In the genomic region with DNA sequence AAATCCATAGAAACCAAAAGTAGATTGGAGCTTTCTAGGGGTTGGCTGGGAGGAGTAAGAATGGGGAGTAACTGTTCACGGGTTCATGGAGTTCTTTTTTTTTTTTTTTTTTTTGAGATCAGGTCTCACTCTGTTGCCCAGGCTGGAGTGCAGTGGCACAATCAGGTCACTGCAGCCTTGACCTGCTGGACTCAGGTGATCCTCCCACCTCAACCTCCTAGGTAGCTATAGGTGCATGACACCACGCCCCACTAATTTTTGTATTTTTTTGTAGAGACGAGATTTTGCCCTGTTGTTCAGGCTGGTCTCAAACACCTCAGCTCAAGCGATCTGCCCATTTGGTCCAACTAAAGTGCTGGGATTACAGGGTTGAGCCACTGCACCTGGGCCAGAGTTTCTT, we compare ENCODE assay signal across 11 cellular contexts. TPM values are rescaled to one million over a fixed set of nuclear protein-coding genes. Genes with fewer than 3 reads are reported as not detected.
DNase-seq lines count a peak whose midpoint lies in the region; ATAC-seq and TF ChIP-seq lines count a peak whose summit lies in the region.
"Had no signal": no experiment of that assay in that cellular context is flagged by ENCODE, and none has a peak within 500 bp of the region (broad histone marks: within the 10 kb centered on the region; RNA-seq: fewer than 3 reads in every experiment).

No MANE protein-coding gene starts in this region.

- intact Hi-C loops in PC-9 (cut with micrococcal nuclease; ENCODE audit: unreplicated experiment): no loop called here

- BruUV-seq in PC-9 (replicated peaks; lab: Mats Ljungman, UMichigan): no TSS peak

- H2AFZ ChIP-seq in PC-9: no peak overlapping the region

- CTCF ChIA-PET in PC-9 (lab: Charles Lee): interaction anchor here (0.7 kb wide), 1 partner anchor 80 kb away, joined by 19 read pairs; no protein-coding TSS in a partner anchor

- H3K4me2 ChIP-seq in PC-9: peak overlapping the region; percentile 91

- no peaks in the 10 kb centered on the region for H3K27me3 Mint-ChIP-seq in activated naive CD4-positive, alpha-beta T cell treated with anti-CD3 and anti-CD28 coated beads, Interleukin-2, amount 50 U/mL, for 24 hours
- peaks cover 6% of the 10 kb centered on the region for H3K27me3 Mint-ChIP-seq in endodermal cell (ENCODE audit: insufficient read depth)
- H3K27me3 Mint-ChIP-seq in stimulated activated naive B cell treated with anti-CD40 and anti-IgM and Interleukin-4, amounts not matched to agents 10 μg/mL and 1 μg/mL and 100 μg/mL, for 72 hours: no peaks in the 10 kb centered on the region

- no peak for DNase-seq in activated naive CD4-positive, alpha-beta T cell treated with Interleukin-2 at 50 U/mL for 16 hours
- no peak for DNase-seq in PC-9
- DNase-seq in endodermal cell: no peak
- DNase-seq in stimulated activated naive B cell treated with anti-CD40 and anti-IgM and Interleukin-4, amounts not matched to agents 10 μg/mL and 1 μg/mL and 100 μg/mL, for 72 hours: no peak
- no peak for DNase-seq in HPDE6-E6E7 (ENCODE audit: extremely low spot score)
- DNase-seq in epidermal melanocyte (ENCODE audit: insufficient read length, low spot score): no peak
- DNase-seq: AML-193; stimulated activated CD4-positive, alpha-beta T cell treated with anti-CD3 and anti-CD28 coated beads, Interleukin-2, amount 100 ng/mL, for 24 hours had no signal

- H4K20me1 ChIP-seq in PC-9 (ENCODE audit: insufficient read depth): no peaks in the 10 kb centered on the region; the same call in 1 of the 2 replicates

- H3K4me3 Mint-ChIP-seq in activated naive CD4-positive, alpha-beta T cell treated with anti-CD3 and anti-CD28 coated beads, Interleukin-2, amount 50 U/mL, for 24 hours: peak overlapping the region; percentile 65
- H3K4me3 Mint-ChIP-seq in endodermal cell: peak overlapping the region; percentile 68
- H3K4me3 Mint-ChIP-seq in stimulated activated naive B cell treated with anti-CD40 and anti-IgM and Interleukin-4, amounts not matched to agents 10 μg/mL and 1 μg/mL and 100 μg/mL, for 72 hours: no peak overlapping the region

- peaks cover 21% of the 10 kb centered on the region for H3K4me1 ChIP-seq in PC-9 (replicated peaks; ENCODE audit: insufficient read depth)
- no peaks in the 10 kb centered on the region for H3K4me1 ChIP-seq in endodermal cell (ENCODE audit: control insufficient read depth, insufficient read depth, low read length)

- H3K9me3 ChIP-seq in PC-9 (ENCODE audit: insufficient read depth, low read depth): no peaks in the 10 kb centered on the region
- peaks cover 7% of the 10 kb centered on the region for H3K9me3 ChIP-seq in endodermal cell (ENCODE audit: control insufficient read depth, low read length)

- no peak for TF ChIP-seq CTCF in PC-9 (conservative IDR thresholded peaks at IDR 0.05)
- TF ChIP-seq CTCF in endodermal cell (conservative IDR thresholded peaks at IDR 0.05): no peak

- H3K36me3 ChIP-seq in PC-9 (ENCODE audit: low read depth) (no peaks in the 10 kb centered on the region), endodermal cell (ENCODE audit: control insufficient read depth, insufficient read depth, low read length) (peaks cover 5% of the 10 kb centered on the region)

- no peak overlapping the region for H3K27ac ChIP-seq in PC-9
- H3K27ac ChIP-seq in endodermal cell (ENCODE audit: low read depth, low read length): no peak overlapping the region
- H3K27ac ChIP-seq: SK-N-MC had no signal

- H3K9ac ChIP-seq in endodermal cell (ENCODE audit: extremely low read depth, low read length, poor library complexity, severe bottlenecking): no peak overlapping the region

- H3K9me3 Mint-ChIP-seq in activated naive CD4-positive, alpha-beta T cell treated with anti-CD3 and anti-CD28 coated beads, Interleukin-2, amount 50 U/mL, for 24 hours: no peaks in the 10 kb centered on the region
- peaks cover 12% of the 10 kb centered on the region for H3K9me3 Mint-ChIP-seq in endodermal cell
- H3K9me3 Mint-ChIP-seq in stimulated activated naive B cell treated with anti-CD40 and anti-IgM and Interleukin-4, amounts not matched to agents 10 μg/mL and 1 μg/mL and 100 μg/mL, for 72 hours: no peaks in the 10 kb centered on the region

- POLR2A ChIA-PET in PC-9 (lab: Charles Lee; ENCODE audit: unreplicated experiment): interaction anchor here (0.6 kb wide), 1 partner anchor 328 kb away, joined by 4 read pairs; no protein-coding TSS in a partner anchor

- H3K4me3 ChIP-seq in PC-9 (peak overlapping the region; percentile 96; the same call in 1 of the 2 replicates), endodermal cell (ENCODE audit: low read length) (no peak overlapping the region)

- H3K4me1 Mint-ChIP-seq in activated naive CD4-positive, alpha-beta T cell treated with anti-CD3 and anti-CD28 coated beads, Interleukin-2, amount 50 U/mL, for 24 hours: peaks cover 27% of the 10 kb centered on the region
- peaks cover 3% of the 10 kb centered on the region for H3K4me1 Mint-ChIP-seq in endodermal cell
- H3K4me1 Mint-ChIP-seq in stimulated activated naive B cell treated with anti-CD40 and anti-IgM and Interleukin-4, amounts not matched to agents 10 μg/mL and 1 μg/mL and 100 μg/mL, for 72 hours: peaks cover 10 to 27% of the 10 kb centered on the region in 2 donors

- peaks cover 45% of the 10 kb centered on the region; the same call in 1 of the 2 replicates for H3F3A ChIP-seq in PC-9 (ENCODE audit: insufficient read depth, low read depth)

- H3K27me3 ChIP-seq in PC-9 (ENCODE audit: insufficient read depth, low read depth) (no peaks in the 10 kb centered on the region), endodermal cell (ENCODE audit: control insufficient read depth, insufficient read depth, low read length, poor library complexity, severe bottlenecking) (no peaks in the 10 kb centered on the region)

- no peak overlapping the region for H3K27ac Mint-ChIP-seq in activated naive CD4-positive, alpha-beta T cell treated with anti-CD3 and anti-CD28 coated beads, Interleukin-2, amount 50 U/mL, for 24 hours
- no peak overlapping the region for H3K27ac Mint-ChIP-seq in endodermal cell
- peak overlapping the region; percentile 67 for H3K27ac Mint-ChIP-seq in stimulated activated naive B cell treated with anti-CD40 and anti-IgM and Interleukin-4, amounts not matched to agents 10 μg/mL and 1 μg/mL and 100 μg/mL, for 72 hours

- no peaks in the 10 kb centered on the region for H3K36me3 Mint-ChIP-seq in activated naive CD4-positive, alpha-beta T cell treated with anti-CD3 and anti-CD28 coated beads, Interleukin-2, amount 50 U/mL, for 24 hours
- peaks cover 18% of the 10 kb centered on the region for H3K36me3 Mint-ChIP-seq in endodermal cell (ENCODE audit: low read depth)
- H3K36me3 Mint-ChIP-seq in stimulated activated naive B cell treated with anti-CD40 and anti-IgM and Interleukin-4, amounts not matched to agents 10 μg/mL and 1 μg/mL and 100 μg/mL, for 72 hours: peaks cover 7 to 13% of the 10 kb centered on the region in 2 donors

- 56 to 72% methylated on average over 3 to 4 of the region's 4 CpGs for WGBS in endodermal cell (ENCODE audit: insufficient coverage in 1 of 2, insufficient read length in 1 of 2), 2 experiments

- no peak for ATAC-seq in stimulated activated naive B cell treated with anti-CD40 and anti-IgM and Interleukin-4, amounts not matched to agents 10 μg/mL and 1 μg/mL and 100 μg/mL, for 72 hours (replicated peaks)
- no peak for ATAC-seq in GM21619 (IDR thresholded peaks at IDR 0.05; ENCODE audit: unreplicated experiment)

- H3K9me2 ChIP-seq in PC-9 (ENCODE audit: insufficient read depth): no peaks in the 10 kb centered on the region

- peaks cover 50% of the 10 kb centered on the region for H3K79me2 ChIP-seq in PC-9 (ENCODE audit: low read depth)

RNA-seq across cellular contexts. Expression of gene NMRAL1, which starts 1.5 kb away (rescaled TPM):
- total RNA-seq in PC-9 (2021): 118 and 141 TPM in 2 replicates
- 10 to 100 TPM; 56.9 to 75.2 TPM for total RNA-seq in endodermal cell
- 20.8 TPM for polyA plus RNA-seq in endodermal cell (2013, experiment 1 of 2)
- 22.4 TPM for polyA plus RNA-seq in endodermal cell (2013, experiment 2 of 2)

RNA-seq across cellular contexts. Expression of gene HMOX2, which starts 3.3 kb away (rescaled TPM):
- total RNA-seq in PC-9 (2021) (68.1 and 69.5 TPM in 2 replicates), endodermal cell (10 to 100 TPM; 26.3 to 27.7 TPM)
- 19.0 TPM for polyA plus RNA-seq in endodermal cell (2013, experiment 1 of 2)
- polyA plus RNA-seq in endodermal cell (2013, experiment 2 of 2): 18.3 TPM

RNA-seq across cellular contexts. Expression of gene DNAJA3, which starts 47.2 kb away (rescaled TPM):
- 58.9 and 66.5 TPM in 2 replicates for total RNA-seq in PC-9 (2021)
- 10 to 100 TPM; 37.4 to 38.5 TPM for total RNA-seq in endodermal cell
- polyA plus RNA-seq in endodermal cell (2013, experiment 1 of 2): 33.2 TPM
- 35.2 TPM for polyA plus RNA-seq in endodermal cell (2013, experiment 2 of 2)

RNA-seq across cellular contexts. Expression of gene CORO7, which starts 56.5 kb away (rescaled TPM):
- total RNA-seq in PC-9 (2021): 42.1 and 55.4 TPM in 2 replicates
- 10 to 100 TPM; 32.5 to 37.5 TPM for total RNA-seq in endodermal cell
- polyA plus RNA-seq in endodermal cell (2013, experiment 1 of 2): 17.2 TPM
- polyA plus RNA-seq in endodermal cell (2013, experiment 2 of 2): 18.4 TPM

Comparison
In these comparisons a context has a peak if more than half of its experiments do, and no peak if none do; other contexts are left out.
1. H3K4me3 Mint-ChIP-seq: peak in activated naive CD4-positive, alpha-beta T cell treated with anti-CD3 and anti-CD28 coated beads, Interleukin-2, amount 50 U/mL, for 24 hours (single experiment) and endodermal cell (single experiment); none in stimulated activated naive B cell treated with anti-CD40 and anti-IgM and Interleukin-4, amounts not matched to agents 10 μg/mL and 1 μg/mL and 100 μg/mL, for 72 hours (0 of 2).